Comparison of ENCODE assay signal across 8 cellular contexts in the genomic region with DNA sequence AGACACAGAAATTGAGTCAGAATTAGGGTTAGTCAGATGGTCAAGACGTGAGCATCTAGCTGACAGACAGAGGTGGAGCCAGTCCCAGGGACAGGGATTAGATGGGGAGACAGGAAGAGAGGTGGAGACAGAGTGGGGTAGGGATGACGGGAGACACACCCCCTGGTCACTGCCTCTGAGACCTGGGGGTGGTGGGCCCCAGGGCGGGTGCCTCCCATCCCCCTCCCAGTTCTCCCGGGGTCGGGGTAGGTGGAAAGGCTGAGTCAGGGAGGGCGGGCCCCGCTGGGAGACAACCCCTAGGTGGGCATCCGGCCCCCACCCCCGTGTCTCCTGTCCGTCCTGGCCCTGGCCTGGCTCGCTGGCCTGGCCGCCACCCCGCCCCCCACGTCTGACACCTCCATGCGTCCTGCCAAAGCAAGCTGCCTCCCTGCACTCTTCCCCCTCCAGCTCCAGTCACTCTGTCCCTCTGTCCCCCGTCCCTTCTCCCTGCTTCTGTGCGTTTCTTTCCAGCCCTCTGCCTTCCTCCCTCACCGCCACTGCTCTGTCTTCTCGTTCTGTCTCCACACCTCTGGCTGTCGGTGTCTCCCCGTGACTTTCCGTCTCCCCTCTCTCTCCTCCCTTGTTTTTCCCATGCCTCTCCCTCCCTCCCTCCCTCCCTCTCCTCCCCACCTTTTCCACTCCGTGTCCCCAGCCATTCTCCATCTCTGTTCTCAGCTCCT. TPM values are rescaled to one million over a fixed set of nuclear protein-coding genes. Genes with fewer than 3 reads are reported as not detected.
DNase-seq lines count a peak whose midpoint lies in the region; ATAC-seq, FAIRE-seq and TF ChIP-seq lines count a peak whose summit lies in the region.

No MANE protein-coding gene starts in this region.

- no peak for ATAC-seq in stimulated activated naive CD8-positive, alpha-beta T cell treated with anti-CD3 and anti-CD28 coated beads, Interleukin-15, Interleukin-2, amounts not matched to agents 100 U/mL and 50 U/mL, for 24 hours
- ATAC-seq in HG02678 (IDR thresholded peaks at IDR 0.05; ENCODE audit: unreplicated experiment) (no peak), GM19351 (IDR thresholded peaks at IDR 0.05; ENCODE audit: unreplicated experiment) (no peak), GM19324 (IDR thresholded peaks at IDR 0.05; ENCODE audit: low FRiP score, unreplicated experiment) (no peak)

- intact Hi-C loops in CD4-positive, alpha-beta memory T cell (cut with micrococcal nuclease): no loop called here
- intact Hi-C loops in kidney (cut with DNase I): no loop called here

- no peaks in the 10 kb centered on the region for H3K9me3 ChIP-seq in CD4-positive, alpha-beta memory T cell (ENCODE audit: control insufficient read depth in 1 of 2, low read length in 2 of 2)
- H3K9me3 ChIP-seq in kidney (ENCODE audit: control insufficient read depth in 1 of 2, low read length in 2 of 2): no peaks in the 10 kb centered on the region

- peaks cover 0 to 12% (median 0%) of the 10 kb centered on the region in 8 donors for H3K9me3 Mint-ChIP-seq in CD4-positive, alpha-beta memory T cell

- H3K4me1 Mint-ChIP-seq in CD4-positive, alpha-beta memory T cell: peaks cover 31 to 70% (median 45%) of the 10 kb centered on the region in 4 donors

- H3K27me3 ChIP-seq in CD4-positive, alpha-beta memory T cell (ENCODE audit: insufficient read depth, low read length): no peaks in the 10 kb centered on the region
- H3K27me3 ChIP-seq in brain microvascular endothelial cell (replicated peaks): no peaks in the 10 kb centered on the region

- peak overlapping the region; percentile 76 for H3K27ac ChIP-seq in CD4-positive, alpha-beta memory T cell (ENCODE audit: low read depth, low read length)
- H3K27ac ChIP-seq in brain microvascular endothelial cell (peak overlapping the region; percentile 98), kidney (ENCODE audit: low read depth in 2 of 2, low read length in 2 of 2) (peak overlapping the region; percentile 63 to 65)

- TF ChIP-seq CTCF in brain microvascular endothelial cell (IDR thresholded peaks at IDR 0.05; ENCODE audit: low read depth, low read length, missing control alignments) (no peak), kidney (IDR thresholded peaks at IDR 0.05; ENCODE audit: borderline replicate concordance, extremely low read depth, insufficient read depth) (no peak)

- H3K36me3 ChIP-seq in CD4-positive, alpha-beta memory T cell (ENCODE audit: insufficient read depth, low read length): peaks cover 49% of the 10 kb centered on the region
- H3K36me3 ChIP-seq in brain microvascular endothelial cell (replicated peaks): peaks cover 46% of the 10 kb centered on the region
- H3K36me3 ChIP-seq in kidney (ENCODE audit: control insufficient read depth in 1 of 2, insufficient read depth in 2 of 2, low read length in 2 of 2): peaks cover 0 to 3% of the 10 kb centered on the region in 2 donors

- peak overlapping the region; percentile 75 to 96 (median 89) for H3K27ac Mint-ChIP-seq in CD4-positive, alpha-beta memory T cell

- POLR2A ChIA-PET in CD4-positive, alpha-beta memory T cell (lab: Charles Lee; ENCODE audit: partially characterized antibody): interaction anchor here (1.5 to 7.8 kb wide), 5 partner anchors 16 to 62 kb away, joined by 4 to 136 read pairs (median 4); a partner anchor contains a TSS

- in situ Hi-C loops in brain microvascular endothelial cell (cut with HindIII; ENCODE audit: low pct_ligation_motif_present, low sequenced_read_pairs): no loop called here

- no peak overlapping the region for H3K4me3 ChIP-seq in CD4-positive, alpha-beta memory T cell (ENCODE audit: low read length in 2 of 2)
- H3K4me3 ChIP-seq in brain microvascular endothelial cell (ENCODE audit: low read depth, low read length) (peak overlapping the region; percentile 17), kidney (ENCODE audit: low read length in 2 of 2) (peak overlapping the region; percentile 32)

- H3K9ac ChIP-seq in kidney (ENCODE audit: low read length in 2 of 2): peak overlapping the region in 1 of 2 donors; percentile 51

- no peak for FAIRE-seq in kidney (lab: Jason Lieb, UNC)

- no peaks in the 10 kb centered on the region for H3K27me3 Mint-ChIP-seq in CD4-positive, alpha-beta memory T cell

- peaks cover 44% of the 10 kb centered on the region for H3K4me1 ChIP-seq in CD4-positive, alpha-beta memory T cell (ENCODE audit: insufficient read depth, low read length)
- peaks cover 35 to 67% of the 10 kb centered on the region in 2 donors for H3K4me1 ChIP-seq in kidney (ENCODE audit: control insufficient read depth in 1 of 2, insufficient read depth in 1 of 2, low read depth in 1 of 2, low read length in 2 of 2)

- CTCF ChIA-PET in CD4-positive, alpha-beta memory T cell (lab: Charles Lee; ENCODE audit: partially characterized antibody): interaction anchor here (0.8 to 1.1 kb wide), 3 partner anchors 16 to 28 kb away, joined by 3 to 4 read pairs (median 4); no protein-coding TSS in a partner anchor

- H3K36me3 Mint-ChIP-seq in CD4-positive, alpha-beta memory T cell: peaks cover 10 to 62% of the 10 kb centered on the region in 2 donors

- peak overlapping the region in 5 of 8 donors; percentile 26 to 47 (median 31) for H3K4me3 Mint-ChIP-seq in CD4-positive, alpha-beta memory T cell

- no peak for DNase-seq in CD4-positive, alpha-beta memory T cell
- DNase-seq in M059J (ENCODE audit: low read depth) (peak; percentile 93), brain microvascular endothelial cell (peak; percentile 81), kidney (peak; percentile 92)
- peak; percentile 36 for DNase-seq in stimulated activated naive CD8-positive, alpha-beta T cell treated with anti-CD3 and anti-CD28 coated beads, Interleukin-15, Interleukin-2, amounts not matched to agents 100 U/mL and 50 U/mL, for 24 hours

RNA-seq across cellular contexts. Expression of a gene that starts 15.1 kb away (rescaled TPM):
- total RNA-seq in CD4-positive, alpha-beta memory T cell: 10 to 100 TPM; 56.4 to 61.4 TPM
- 10 to 100 TPM; 23.2 to 32.3 TPM for polyA plus RNA-seq in CD4-positive, alpha-beta memory T cell
- total RNA-seq in M059J (2014; rRNA removed; shearing (Covaris generic)): 5.6 and 7.2 TPM in 2 replicates
- 28.1 TPM for total RNA-seq in kidney
- polyA plus RNA-seq in kidney (ENCODE audit: insufficient read depth, low read depth, low replicate concordance): 9.8 TPM

RNA-seq across cellular contexts. Expression of a gene that starts 28.6 kb away (rescaled TPM):
- 100 to 1,000 TPM; 136 to 143 TPM for total RNA-seq in CD4-positive, alpha-beta memory T cell
- 10 to 100 TPM; 28.1 to 83.7 TPM for polyA plus RNA-seq in CD4-positive, alpha-beta memory T cell
- 10.1 and 22.9 TPM in 2 replicates for total RNA-seq in M059J (2014; rRNA removed; shearing (Covaris generic))
- 48.0 TPM for total RNA-seq in kidney
- polyA plus RNA-seq in kidney (ENCODE audit: insufficient read depth, low read depth, low replicate concordance): 19.1 TPM

RNA-seq across cellular contexts. Expression of a gene that starts 38.9 kb away (rescaled TPM):
- total RNA-seq in CD4-positive, alpha-beta memory T cell: 10 to 100 TPM; 11.6 to 15.2 TPM
- 10 to 100 TPM; 12.9 to 22.4 TPM for polyA plus RNA-seq in CD4-positive, alpha-beta memory T cell
- total RNA-seq in M059J (2014; rRNA removed; shearing (Covaris generic)): 8.2 and 9.9 TPM in 2 replicates
- 12.6 TPM for total RNA-seq in kidney
- polyA plus RNA-seq in kidney (ENCODE audit: insufficient read depth, low read depth, low replicate concordance): 15.7 TPM

RNA-seq across cellular contexts. Expression of a gene that starts 51.3 kb away (rescaled TPM):
- 10 to 100 TPM; 14.3 to 16.1 TPM for total RNA-seq in CD4-positive, alpha-beta memory T cell
- 1 to 10 TPM; 4.8 to 4.9 TPM for polyA plus RNA-seq in CD4-positive, alpha-beta memory T cell
- total RNA-seq in M059J (2014; rRNA removed; shearing (Covaris generic)): 0.17 and 2.4 TPM in 2 replicates
- total RNA-seq in kidney: 9.5 TPM
- polyA plus RNA-seq in kidney (ENCODE audit: insufficient read depth, low read depth, low replicate concordance): 24.3 TPM

Comparison
In these comparisons a context has a peak if more than half of its experiments do, and no peak if none do; other contexts are left out.
1. DNase-seq: peak in M059J (single experiment), brain microvascular endothelial cell (single experiment), kidney (single experiment) and stimulated activated naive CD8-positive, alpha-beta T cell treated with anti-CD3 and anti-CD28 coated beads, Interleukin-15, Interleukin-2, amounts not matched to agents 100 U/mL and 50 U/mL, for 24 hours (single experiment); none in CD4-positive, alpha-beta memory T cell (0 of 5).
2. H3K4me3 ChIP-seq: peak in brain microvascular endothelial cell (single experiment) and kidney (2 of 2); none in CD4-positive, alpha-beta memory T cell (0 of 2).
3. Peak in every context shown above with its lines, with median percentiles within 50 percentile points of each other: H3K27ac ChIP-seq.